8 cellular contexts compared by ENCODE assay signal in genomic region chr20:53592501-53593465, GRCh38. TPM values are rescaled to one million over a fixed set of nuclear protein-coding genes. Genes with fewer than 3 reads are reported as not detected.
DNase-seq lines count a peak whose midpoint lies in the region; ATAC-seq and TF ChIP-seq lines count a peak whose summit lies in the region.
"Not testable (repeated sequence)": the region's sequence is repeated elsewhere in the genome, so short reads cannot be mapped to it uniquely, and the experiment has no call there.

No MANE protein-coding gene starts in this region.

- H3K9me3 ChIP-seq in Caco-2; mucosa of stomach (ENCODE audit: control insufficient read depth, low read length): not testable (repeated sequence)

- BruUV-seq in Caco-2 (replicated peaks; lab: Mats Ljungman, UMichigan) = TSS peak; percentile 25

- intact Hi-C loops in Caco-2 (cut with micrococcal nuclease; ENCODE audit: unreplicated experiment) = loop anchor here (5.0 kb wide), 2 partner anchors 195 to 325 kb away; no protein-coding TSS in a partner anchor

- peak; percentile 37 for ATAC-seq in GM21717 (IDR thresholded peaks at IDR 0.05; ENCODE audit: unreplicated experiment)
- peak; percentile 6 for ATAC-seq in activated naive CD8-positive, alpha-beta T cell treated with anti-CD3 and anti-CD28 coated beads, Interleukin-2, amount 10 ng/mL, durations not matched to agents 7 days and 5 days (ENCODE audit: low read depth)
- ATAC-seq in stimulated activated naive B cell treated with anti-CD40 and anti-IgM and Interleukin-4, amounts not matched to agents 10 μg/mL and 1 μg/mL and 100 μg/mL, for 72 hours (replicated peaks) = peak; percentile 12 to 24

- peaks cover 51% of the 10 kb centered on the region for H3K4me1 Mint-ChIP-seq in Caco-2 (ENCODE audit: low read depth, unreplicated experiment)
- peaks cover 35% of the 10 kb centered on the region for H3K4me1 Mint-ChIP-seq in activated naive CD8-positive, alpha-beta T cell treated with anti-CD3 and anti-CD28 coated beads, Interleukin-2, amount 10 ng/mL, durations not matched to agents 7 days and 5 days
- peaks cover 14 to 39% of the 10 kb centered on the region in 2 donors for H3K4me1 Mint-ChIP-seq in stimulated activated naive B cell treated with anti-CD40 and anti-IgM and Interleukin-4, amounts not matched to agents 10 μg/mL and 1 μg/mL and 100 μg/mL, for 72 hours

- H3K4me3 ChIP-seq in Caco-2 (ENCODE audit: low read depth, low read length) = peak overlapping the region; percentile 98
- H3K4me3 ChIP-seq in fibroblast of villous mesenchyme (ENCODE audit: low read depth, low read length) = peak overlapping the region; percentile 77
- peak overlapping the region; percentile 41 for H3K4me3 ChIP-seq in mucosa of stomach (ENCODE audit: low read length)

- H3K36me3 ChIP-seq in Caco-2 (ENCODE audit: control insufficient read depth, insufficient read depth, low read length); mucosa of stomach (ENCODE audit: control insufficient read depth, insufficient read depth, low read length): not testable (repeated sequence)

- peaks cover 10% of the 10 kb centered on the region for H3K36me3 Mint-ChIP-seq in Caco-2 (ENCODE audit: insufficient read depth, unreplicated experiment)
- peaks cover 31% of the 10 kb centered on the region for H3K36me3 Mint-ChIP-seq in activated naive CD8-positive, alpha-beta T cell treated with anti-CD3 and anti-CD28 coated beads, Interleukin-2, amount 10 ng/mL, durations not matched to agents 7 days and 5 days
- peaks cover 20 to 32% of the 10 kb centered on the region in 2 donors for H3K36me3 Mint-ChIP-seq in stimulated activated naive B cell treated with anti-CD40 and anti-IgM and Interleukin-4, amounts not matched to agents 10 μg/mL and 1 μg/mL and 100 μg/mL, for 72 hours

- H3K9ac ChIP-seq in mucosa of stomach (ENCODE audit: low read length) = peak overlapping the region; percentile 90

- TF ChIP-seq CTCF in Caco-2 (IDR thresholded peaks at IDR 0.05; ENCODE audit: insufficient read depth in 1 of 2, low read depth in 1 of 2, low read length in 1 of 2, severe bottlenecking in 1 of 2, unreplicated experiment in 1 of 2); fibroblast of villous mesenchyme (IDR thresholded peaks at IDR 0.05; ENCODE audit: insufficient read depth, low read depth, low read length): not testable (repeated sequence)

- not testable (repeated sequence) for H3K27me3 ChIP-seq in Caco-2 (replicated peaks; ENCODE audit: control insufficient read depth, insufficient read depth, low read length); mucosa of stomach (ENCODE audit: control insufficient read depth, insufficient read depth, low read length)

- peak; percentile 78 to 83 for DNase-seq in Caco-2
- DNase-seq in KBM-7 = peak; percentile 72
- DNase-seq in T-helper 2 cell = peak in 3 of 5 experiments; percentile 39 to 75 (median 67)
- peak; percentile 79 for DNase-seq in activated naive CD8-positive, alpha-beta T cell treated with anti-CD3 and anti-CD28 coated beads, Interleukin-2, amount 10 ng/mL, durations not matched to agents 7 days and 5 days
- DNase-seq in fibroblast of villous mesenchyme (ENCODE audit: low read depth) = not testable (repeated sequence)
- peak; percentile 58 for DNase-seq in stimulated activated naive B cell treated with anti-CD40 and anti-IgM and Interleukin-4, amounts not matched to agents 10 μg/mL and 1 μg/mL and 100 μg/mL, for 72 hours

- H3K4me1 ChIP-seq in Caco-2 = peaks cover 46% of the 10 kb centered on the region
- not testable (repeated sequence) for H3K4me1 ChIP-seq in mucosa of stomach (ENCODE audit: control insufficient read depth, insufficient read depth, low read length)

- H3K4me3 Mint-ChIP-seq in Caco-2 (ENCODE audit: unreplicated experiment) = peak overlapping the region; percentile 87
- H3K4me3 Mint-ChIP-seq in activated naive CD8-positive, alpha-beta T cell treated with anti-CD3 and anti-CD28 coated beads, Interleukin-2, amount 10 ng/mL, durations not matched to agents 7 days and 5 days = peak overlapping the region; percentile 97
- peak overlapping the region; percentile 90 to 91 for H3K4me3 Mint-ChIP-seq in stimulated activated naive B cell treated with anti-CD40 and anti-IgM and Interleukin-4, amounts not matched to agents 10 μg/mL and 1 μg/mL and 100 μg/mL, for 72 hours

- in situ Hi-C loops in KBM-7 (cut with MboI; ENCODE audit: low pct_unique_long_range_greater_than_20kb, low sequenced_read_pairs) = not testable (repeated sequence)

- peak overlapping the region; percentile 80 for H3K27ac Mint-ChIP-seq in Caco-2 (ENCODE audit: unreplicated experiment)
- H3K27ac Mint-ChIP-seq in activated naive CD8-positive, alpha-beta T cell treated with anti-CD3 and anti-CD28 coated beads, Interleukin-2, amount 10 ng/mL, durations not matched to agents 7 days and 5 days = peak overlapping the region; percentile 89
- peak overlapping the region; percentile 98 for H3K27ac Mint-ChIP-seq in stimulated activated naive B cell treated with anti-CD40 and anti-IgM and Interleukin-4, amounts not matched to agents 10 μg/mL and 1 μg/mL and 100 μg/mL, for 72 hours

- POLR2A ChIA-PET in Caco-2 (lab: Charles Lee) = interaction anchor here (0.5 to 1.6 kb wide), 12 partner anchors 26 to 292 kb away, joined by 3 to 24 read pairs (median 4); no protein-coding TSS in a partner anchor
- POLR2A ChIA-PET in activated naive CD8-positive, alpha-beta T cell treated with anti-CD3 and anti-CD28 coated beads, Interleukin-2, amount 10 ng/mL, durations not matched to agents 7 days and 5 days (lab: Charles Lee) = interaction anchor here (0.6 to 9.7 kb wide), 21 partner anchors 12 to 343 kb away, joined by 3 to 109 read pairs (median 5); no protein-coding TSS in a partner anchor

- not testable (repeated sequence) for H3K27me3 Mint-ChIP-seq in Caco-2 (ENCODE audit: insufficient read depth, unreplicated experiment); activated naive CD8-positive, alpha-beta T cell treated with anti-CD3 and anti-CD28 coated beads, Interleukin-2, amount 10 ng/mL, durations not matched to agents 7 days and 5 days; stimulated activated naive B cell treated with anti-CD40 and anti-IgM and Interleukin-4, amounts not matched to agents 10 μg/mL and 1 μg/mL and 100 μg/mL, for 72 hours

- CTCF ChIA-PET in Caco-2 (lab: Charles Lee) = interaction anchor here (0.6 to 2.0 kb wide), 12 partner anchors 11 to 323 kb away, joined by 3 to 15 read pairs (median 4); no protein-coding TSS in a partner anchor

- not testable (repeated sequence) for H3K9me3 Mint-ChIP-seq in Caco-2 (ENCODE audit: unreplicated experiment); activated naive CD8-positive, alpha-beta T cell treated with anti-CD3 and anti-CD28 coated beads, Interleukin-2, amount 10 ng/mL, durations not matched to agents 7 days and 5 days; stimulated activated naive B cell treated with anti-CD40 and anti-IgM and Interleukin-4, amounts not matched to agents 10 μg/mL and 1 μg/mL and 100 μg/mL, for 72 hours

RNA-seq across cellular contexts. Expression of gene ZNF217, which starts 0.9 kb away (rescaled TPM):
- total RNA-seq in Caco-2 (2022) (65.5 and 73.2 TPM in 2 replicates), fibroblast of villous mesenchyme (20.3 and 22.9 TPM in 2 replicates)
- 100 to 1,000 TPM; 133 to 144 TPM for total RNA-seq in activated naive CD8-positive, alpha-beta T cell treated with anti-CD3 and anti-CD28 coated beads, Interleukin-2, amount 10 ng/mL, durations not matched to agents 7 days and 5 days

Comparison
In these comparisons a context has a peak if more than half of its experiments do, and no peak if none do; other contexts are left out.
1. H3K4me3 ChIP-seq: peak in every context shown above with its lines; median percentile 98 in Caco-2; 77 in fibroblast of villous mesenchyme; 41 in mucosa of stomach.